In genomic region chr15:58457466-58457965, GRCh38 we compare ENCODE assay signal across 8 cellular contexts. TPM values are rescaled to one million over a fixed set of nuclear protein-coding genes. Genes with fewer than 3 reads are reported as not detected.
A peak's percentile ranks its signal among the peaks of the same experiment; 100 is the strongest.
DNase-seq lines count a peak whose midpoint lies in the region; ATAC-seq and TF ChIP-seq lines count a peak whose summit lies in the region.

No MANE protein-coding gene starts in this region.

- H3K9me3 ChIP-seq in heart right ventricle (no peaks in the 10 kb centered on the region), thyroid gland (no peaks in the 10 kb centered on the region), testis (no peaks in the 10 kb centered on the region)

- TF ChIP-seq POLR2A in thyroid gland (IDR thresholded peaks at IDR 0.05) = no peak
- no peak for TF ChIP-seq POLR2A in testis (IDR thresholded peaks at IDR 0.05)

- POLR2A ChIA-PET in activated CD4-positive, alpha-beta memory T cell treated with anti-CD3 and anti-CD28 coated beads for 36 hours (lab: Charles Lee) = interaction anchor here (0.6 to 1.3 kb wide), 3 partner anchors 10 to 20 kb away, joined by 3 to 5 read pairs (median 5); no protein-coding TSS in a partner anchor

- H3K4me3 ChIP-seq in heart right ventricle (no peak overlapping the region), thyroid gland (replicated peaks in 1 of 3) (no peak overlapping the region), testis (no peak overlapping the region)

- H3K9me3 Mint-ChIP-seq in activated CD4-positive, alpha-beta memory T cell treated with anti-CD3 and anti-CD28 coated beads for 36 hours = no peaks in the 10 kb centered on the region

- WGBS in heart right ventricle, 2 donors = 65 to 71% methylated on average over 7 of the region's 7 CpGs
- WGBS in thyroid gland, 2 donors = 70 to 74% methylated on average over 7 of the region's 7 CpGs
- 75 to 80% methylated on average over 7 of the region's 7 CpGs for WGBS in testis, 2 donors

- CTCF ChIA-PET in activated CD4-positive, alpha-beta memory T cell treated with anti-CD3 and anti-CD28 coated beads for 36 hours (lab: Charles Lee) = interaction anchor here (3.2 kb wide), 1 partner anchor 12 kb away, joined by 9 read pairs; no protein-coding TSS in a partner anchor

- H3K36me3 ChIP-seq in heart right ventricle = no peaks in the 10 kb centered on the region
- H3K36me3 ChIP-seq in thyroid gland = no peaks in the 10 kb centered on the region
- H3K36me3 ChIP-seq in testis (ENCODE audit: low read depth, missing control alignments) = no peaks in the 10 kb centered on the region

- H3K27me3 ChIP-seq in heart right ventricle = no peaks in the 10 kb centered on the region
- no peaks in the 10 kb centered on the region for H3K27me3 ChIP-seq in thyroid gland
- H3K27me3 ChIP-seq in testis = no peaks in the 10 kb centered on the region

- DNase-seq in heart right ventricle = no peak
- no peak for DNase-seq in cardiac septum (ENCODE audit: low spot score)
- DNase-seq in activated CD4-positive, alpha-beta memory T cell treated with anti-CD3 and anti-CD28 coated beads for 36 hours = peak; percentile 53
- DNase-seq in renal cortical epithelial cell (ENCODE audit: low read depth) = peak; percentile 79
- DNase-seq in thyroid gland = no peak
- no peak for DNase-seq in NCI-H524 treated with DMSO at 0.1 percent for 48 hours (lab: John Stamatoyannopoulos, UW)
- no peak for DNase-seq in testis

- ATAC-seq in heart right ventricle = peak in 3 of 8 donors; percentile 2 to 3 (median 3)
- ATAC-seq in HG03175 (IDR thresholded peaks at IDR 0.05; ENCODE audit: unreplicated experiment) = peak; percentile 70

- peaks cover 47% of the 10 kb centered on the region for H3K4me1 Mint-ChIP-seq in activated CD4-positive, alpha-beta memory T cell treated with anti-CD3 and anti-CD28 coated beads for 36 hours (ENCODE audit: low read depth)

- no peak overlapping the region for H3K4me3 Mint-ChIP-seq in activated CD4-positive, alpha-beta memory T cell treated with anti-CD3 and anti-CD28 coated beads for 36 hours

- H3K27ac ChIP-seq in heart right ventricle (peak overlapping the region in 9 of 10 donors; percentile 21 to 86 (median 66)), thyroid gland (no peak overlapping the region), testis (no peak overlapping the region)

- H3K4me1 ChIP-seq in heart right ventricle (peaks cover 15 to 61% (median 43%) of the 10 kb centered on the region in 9 donors), thyroid gland (peaks cover under 1 to 28% of the 10 kb centered on the region in 2 donors), testis (peaks cover 3% of the 10 kb centered on the region)

- intact Hi-C loops in heart right ventricle (cut with DNase I) = no loop called here
- intact Hi-C loops in cardiac septum (cut with DNase I) = no loop called here
- intact Hi-C loops in activated CD4-positive, alpha-beta memory T cell treated with anti-CD3 and anti-CD28 coated beads for 36 hours (cut with micrococcal nuclease) = loop anchor here (1.0 to 10.0 kb wide), 3 partner anchors 16 to 287 kb away; partner anchors contain the start of gene ADAM10
- intact Hi-C loops in thyroid gland (cut with DNase I) = no loop called here
- intact Hi-C loops in testis (cut with DNase I; ENCODE audit: low total_unique reads) = no loop called here

- peak overlapping the region; percentile 66 for H3K27ac Mint-ChIP-seq in activated CD4-positive, alpha-beta memory T cell treated with anti-CD3 and anti-CD28 coated beads for 36 hours

- no peaks in the 10 kb centered on the region for H3K27me3 Mint-ChIP-seq in activated CD4-positive, alpha-beta memory T cell treated with anti-CD3 and anti-CD28 coated beads for 36 hours

- H3K36me3 Mint-ChIP-seq in activated CD4-positive, alpha-beta memory T cell treated with anti-CD3 and anti-CD28 coated beads for 36 hours = no peaks in the 10 kb centered on the region

- no peak for TF ChIP-seq CTCF in heart right ventricle (IDR thresholded peaks at IDR 0.05)
- TF ChIP-seq CTCF in thyroid gland (IDR thresholded peaks at IDR 0.05) = no peak
- TF ChIP-seq CTCF in testis (IDR thresholded peaks at IDR 0.05) = no peak

RNA-seq across cellular contexts. Expression of gene LIPC, which starts 25.7 kb away (rescaled TPM):
- total RNA-seq in heart right ventricle (1 to 10 TPM in 1 of 10 donors, under 1 TPM in 8, not detected in 1; 0.23 to 1.3 (median 0.42) TPM), cardiac septum (0.62 TPM), renal cortical epithelial cell (1.6 and 9.2 TPM in 2 replicates), thyroid gland (1 to 10 TPM in 3 of 4 donors, under 1 TPM in 1; 0.81 to 4.6 (median 1.8) TPM), testis (under 1 TPM in 1 of 2 donors, not detected in 1; 0.12 TPM)
- polyA plus RNA-seq in heart right ventricle (under 1 TPM; 0.22 to 0.44 TPM), testis (ENCODE audit: insufficient read depth, low read depth, low replicate concordance) (0.37 TPM)
- total RNA-seq in activated CD4-positive, alpha-beta memory T cell treated with anti-CD3 and anti-CD28 coated beads for 36 hours = not detected

Comparison
In these comparisons a context has a peak if more than half of its experiments do, and no peak if none do; other contexts are left out.
1. DNase-seq: peak in activated CD4-positive, alpha-beta memory T cell treated with anti-CD3 and anti-CD28 coated beads for 36 hours (single experiment) and renal cortical epithelial cell (single experiment); none in heart right ventricle (0 of 2), cardiac septum (single experiment), thyroid gland (0 of 2), NCI-H524 treated with DMSO at 0.1 percent for 48 hours (single experiment) and testis (single experiment).
2. H3K27ac ChIP-seq: peak in heart right ventricle (9 of 10); none in thyroid gland (0 of 3) and testis (0 of 2).